Comparison of ENCODE assay signal across 20 cellular contexts in genomic region chr4:141376769-141377168, GRCh38.
A peak's percentile ranks its signal among the peaks of the same experiment; 100 is the strongest.
DNase-seq lines count a peak whose midpoint lies in the region; ATAC-seq, FAIRE-seq and TF ChIP-seq lines count a peak whose summit lies in the region.
"Had no signal": no experiment of that assay in that cellular context is flagged by ENCODE, and none has a peak within 500 bp of the region (broad histone marks: within the 10 kb centered on the region; RNA-seq: fewer than 3 reads in every experiment).

No MANE protein-coding gene starts in this region.

- TF ChIP-seq CTCF in osteoblast (IDR thresholded peaks at IDR 0.05; ENCODE audit: extremely low read depth, low read depth, low read length) = no peak

- no peak overlapping the region for H3K4me3 ChIP-seq in osteoblast (ENCODE audit: insufficient read depth, low read length)
- H3K4me3 ChIP-seq: coronary artery, upper lobe of right lung had no signal

- no peak overlapping the region for H3K27ac ChIP-seq in osteoblast (ENCODE audit: low read depth, low read length)
- H3K27ac ChIP-seq: brain microvascular endothelial cell, coronary artery, foreskin keratinocyte, upper lobe of right lung had no signal

- peak; percentile 98 for ATAC-seq in GM19023 (IDR thresholded peaks at IDR 0.05; ENCODE audit: unreplicated experiment)
- ATAC-seq in GM21723 (IDR thresholded peaks at IDR 0.05; ENCODE audit: unreplicated experiment) = peak; percentile 55
- ATAC-seq in HG03060 (IDR thresholded peaks at IDR 0.05; ENCODE audit: low read depth, unreplicated experiment) = peak; percentile 65
- ATAC-seq: activated CD8-positive, alpha-beta memory T cell treated with anti-CD3 and anti-CD28 coated beads, Interleukin-2, amount 10 ng/mL, durations not matched to agents 7 days and 5 days; activated naive CD8-positive, alpha-beta T cell treated with anti-CD3 and anti-CD28 coated beads, Interleukin-2, amount 50 U/mL, for 24 hours; naive thymus-derived CD8-positive, alpha-beta T cell had no signal

- no peaks in the 10 kb centered on the region for H3K27me3 ChIP-seq in osteoblast (ENCODE audit: insufficient read depth, low read length)
- H3K27me3 ChIP-seq: brain microvascular endothelial cell, foreskin keratinocyte, upper lobe of right lung had no signal

- H3K79me2 ChIP-seq in osteoblast (ENCODE audit: insufficient read depth, low read length) = no peaks in the 10 kb centered on the region

- peaks cover 6% of the 10 kb centered on the region for H3K4me1 ChIP-seq in osteoblast (ENCODE audit: insufficient read depth, low read length)
- H3K4me1 ChIP-seq: foreskin keratinocyte, upper lobe of right lung had no signal

- H3K36me3 ChIP-seq in osteoblast (ENCODE audit: insufficient read depth, low read length) = no peaks in the 10 kb centered on the region
- H3K36me3 ChIP-seq: brain microvascular endothelial cell, upper lobe of right lung had no signal

- TF ChIP-seq POLR2A in GM12891 (IDR thresholded peaks at IDR 0.05; ENCODE audit: low read depth, low read length) = no peak

- H3K4me2 ChIP-seq in osteoblast (ENCODE audit: insufficient read depth, low read length) = no peak overlapping the region
- H3K4me2 ChIP-seq: SK-N-SH had no signal

- DNase-seq in osteoblast (ENCODE audit: insufficient read length, low spot score, missing footprints) (peak; percentile 6), GM12891 (ENCODE audit: insufficient read length, low spot score) (no peak), epidermal melanocyte (ENCODE audit: insufficient read length, low spot score) (no peak), GM19240 (ENCODE audit: insufficient read length, low spot score) (no peak)
- DNase-seq: activated CD8-positive, alpha-beta memory T cell treated with anti-CD3 and anti-CD28 coated beads, Interleukin-2, amount 10 ng/mL, durations not matched to agents 7 days and 5 days; activated naive CD8-positive, alpha-beta T cell treated with anti-CD3 and anti-CD28 coated beads, Interleukin-2, amount 50 U/mL, for 24 hours; AML-193; brain microvascular endothelial cell; foreskin keratinocyte; hippocampal formation; naive thymus-derived CD8-positive, alpha-beta T cell; SK-N-SH; stimulated activated CD4-positive, alpha-beta T cell treated with anti-CD3 and anti-CD28 coated beads, Interleukin-2, amount 100 ng/mL, for 24 hours; upper lobe of right lung had no signal

- H3K9me3 ChIP-seq in osteoblast (ENCODE audit: low read depth, low read length) = peaks cover 2% of the 10 kb centered on the region
- H3K9me3 ChIP-seq: SK-N-SH, upper lobe of right lung had no signal

- H2AFZ ChIP-seq in osteoblast (ENCODE audit: low read length) = no peak overlapping the region

- FAIRE-seq in GM12891 (lab: Jason Lieb, UNC) = no peak
- FAIRE-seq: endothelial cell of umbilical vein, keratinocyte had no signal

- H4K20me1 ChIP-seq in osteoblast (ENCODE audit: insufficient read depth, low read length) = no peaks in the 10 kb centered on the region

TF ChIP-seq in GM12891, 5 proteins besides CTCF, POLR2A, EP300 and RAD21:
- no peak for TF ChIP-seq POU2F2 (IDR thresholded peaks at IDR 0.05; ENCODE audit: low read depth, low read length)
- TF ChIP-seq TAF1 (IDR thresholded peaks at IDR 0.05; ENCODE audit: low read depth, low read length) = no peak
- TF ChIP-seq PAX5 (IDR thresholded peaks at IDR 0.05; ENCODE audit: insufficient read depth, low read length, severe bottlenecking) = no peak
- TF ChIP-seq POLR2AphosphoS5 (IDR thresholded peaks at IDR 0.05; ENCODE audit: low read depth, low read length) = no peak
- no peak for TF ChIP-seq SPI1 (IDR thresholded peaks at IDR 0.05; ENCODE audit: low read depth, low read length)
